In genomic region chr3:46276497-46277099, GRCh38 we compare ENCODE assay signal across 9 cellular contexts. TPM values are rescaled to one million over a fixed set of nuclear protein-coding genes. Genes with fewer than 3 reads are reported as not detected.
A peak's percentile ranks its signal among the peaks of the same experiment; 100 is the strongest.
DNase-seq lines count a peak whose midpoint lies in the region; ATAC-seq and TF ChIP-seq lines count a peak whose summit lies in the region.
"Had no signal": no experiment of that assay in that cellular context is flagged by ENCODE, and none has a peak within 500 bp of the region (broad histone marks: within the 10 kb centered on the region; RNA-seq: fewer than 3 reads in every experiment).

No MANE protein-coding gene starts in this region.

- peaks cover 0 to 5% (median 3%) of the 10 kb centered on the region in 3 donors for H3K36me3 Mint-ChIP-seq in naive thymus-derived CD8-positive, alpha-beta T cell

- peaks cover 39% of the 10 kb centered on the region for H3K4me1 ChIP-seq in KMS-11 (ENCODE audit: low read depth, poor library complexity, severe bottlenecking)
- H3K4me1 ChIP-seq in thyroid gland: no peaks in the 10 kb centered on the region

- H3K4me2 ChIP-seq in KMS-11: no peak overlapping the region; the same call in 1 of the 2 replicates

- TF ChIP-seq POLR2A in thyroid gland (IDR thresholded peaks at IDR 0.05): no peak

- peak; percentile 80 to 83 for ATAC-seq in naive thymus-derived CD8-positive, alpha-beta T cell
- ATAC-seq in GM18873 (IDR thresholded peaks at IDR 0.05; ENCODE audit: low FRiP score, unreplicated experiment): no peak

- no peak overlapping the region for H3K9ac ChIP-seq in KMS-11
- H3K9ac ChIP-seq: BLaER1 treated with 17β-estradiol and CSF1 and Interleukin-3, amounts not matched to agents 10 nM and 100 nM had no signal

- H3K4me3 ChIP-seq in KMS-11 (IDR thresholded peaks at IDR 0.05; ENCODE audit: insufficient read depth, low read depth, low read length): no peak overlapping the region
- no peak overlapping the region for H3K4me3 ChIP-seq in thyroid gland (replicated peaks in 1 of 3)
- H3K4me3 ChIP-seq: BLaER1 treated with 17β-estradiol and CSF1 and Interleukin-3, amounts not matched to agents 10 nM and 100 nM had no signal

- peaks cover 0 to 2% (median 0%) of the 10 kb centered on the region in 5 donors for H3K27me3 Mint-ChIP-seq in naive thymus-derived CD8-positive, alpha-beta T cell

- no peaks in the 10 kb centered on the region for H3K9me3 ChIP-seq in thyroid gland

- H3K4me1 Mint-ChIP-seq in naive thymus-derived CD8-positive, alpha-beta T cell: peaks cover 9 to 38% (median 29%) of the 10 kb centered on the region in 4 donors

- DNase-seq in NCI-H1417 (lab: John Stamatoyannopoulos, UW) (peak; percentile 1 to 30 (median 13)), NCI-H1417 treated with DMSO at 0.1 percent for 48 hours (lab: John Stamatoyannopoulos, UW) (no peak), dermis microvascular lymphatic vessel endothelial cell (ENCODE audit: low read depth in 2 of 2) (peak; percentile 11 to 46), thyroid gland (peak; percentile 59 to 65)
- peak; percentile 65 to 79 for DNase-seq in activated CD4-positive, alpha-beta T cell treated with anti-CD3 and anti-CD28 coated beads for 4 hours
- peak; percentile 39 to 76 (median 60) for DNase-seq in naive thymus-derived CD8-positive, alpha-beta T cell

- H3K27ac ChIP-seq in KMS-11 (no peak overlapping the region), thyroid gland (no peak overlapping the region)
- H3K27ac ChIP-seq: BLaER1 treated with 17β-estradiol and CSF1 and Interleukin-3, amounts not matched to agents 10 nM and 100 nM had no signal

- no peaks in the 10 kb centered on the region for H4K20me1 ChIP-seq in KMS-11 (ENCODE audit: insufficient read depth)
- H4K20me1 ChIP-seq: BLaER1 treated with 17β-estradiol and CSF1 and Interleukin-3, amounts not matched to agents 10 nM and 100 nM had no signal

- whole genome bisulfite sequencing in thyroid gland, 2 donors: 41 to 44% methylated on average over 9 of the region's 9 CpGs

- TF ChIP-seq CTCF in KMS-11 (conservative IDR thresholded peaks at IDR 0.05; ENCODE audit: low read depth, low read length) (peak; percentile 76), thyroid gland (IDR thresholded peaks at IDR 0.05) (peak; percentile 39 to 70 (median 64))

- H3K36me3 ChIP-seq in KMS-11 (ENCODE audit: insufficient read depth) (no peaks in the 10 kb centered on the region), thyroid gland (no peaks in the 10 kb centered on the region)

- H3K27me3 ChIP-seq in KMS-11 (ENCODE audit: insufficient read depth, low read depth) (no peaks in the 10 kb centered on the region), thyroid gland (no peaks in the 10 kb centered on the region)
- H3K27me3 ChIP-seq: BLaER1 treated with 17β-estradiol and CSF1 and Interleukin-3, amounts not matched to agents 10 nM and 100 nM had no signal

- peak overlapping the region in 3 of 10 donors; percentile 34 to 79 (median 62) for H3K27ac Mint-ChIP-seq in naive thymus-derived CD8-positive, alpha-beta T cell

- intact Hi-C loops in thyroid gland (cut with DNase I): loop anchor here (5.0 kb wide), 1 partner anchor 166 kb away; no protein-coding TSS in a partner anchor

- H3K79me2 ChIP-seq in KMS-11 (ENCODE audit: insufficient read depth, low read depth): no peaks in the 10 kb centered on the region

- peaks cover 0 to 13% (median 4%) of the 10 kb centered on the region in 9 donors for H3K9me3 Mint-ChIP-seq in naive thymus-derived CD8-positive, alpha-beta T cell

- POLR2A ChIA-PET in naive thymus-derived CD8-positive, alpha-beta T cell (lab: Charles Lee): interaction anchor here (1.1 kb wide), 1 partner anchor 96 kb away, joined by 3 read pairs; no protein-coding TSS in a partner anchor

- H2AFZ ChIP-seq in KMS-11 (ENCODE audit: low read depth): no peak overlapping the region

- H3K4me3 Mint-ChIP-seq in naive thymus-derived CD8-positive, alpha-beta T cell: peak overlapping the region in 2 of 10 donors; percentile 45 to 75

RNA-seq across cellular contexts. Expression of gene CCR3, which starts 34.3 kb away (rescaled TPM):
- total RNA-seq in dermis microvascular lymphatic vessel endothelial cell (not detected in 2 replicates), thyroid gland (not detected)
- not detected for total RNA-seq in naive thymus-derived CD8-positive, alpha-beta T cell
- not detected for polyA plus RNA-seq in naive thymus-derived CD8-positive, alpha-beta T cell
